In genomic region chr7:116576350-116577319, GRCh38 we compare ENCODE assay signal across 8 cellular contexts. TPM values are rescaled to one million over a fixed set of nuclear protein-coding genes. Genes with fewer than 3 reads are reported as not detected.
DNase-seq lines count a peak whose midpoint lies in the region; ATAC-seq and TF ChIP-seq lines count a peak whose summit lies in the region.

No MANE protein-coding gene starts in this region.

- peak overlapping the region; percentile 88 to 91 for H3K27ac ChIP-seq in ascending aorta

- intact Hi-C loops in ascending aorta (cut with DNase I) (loop anchor here (1.0 kb wide), 1 partner anchor 16 kb away; no protein-coding TSS in a partner anchor), natural killer cell (cut with micrococcal nuclease) (no loop called here)

- no peaks in the 10 kb centered on the region for H3K27me3 ChIP-seq in ascending aorta

- TF ChIP-seq CTCF in ascending aorta (IDR thresholded peaks at IDR 0.05) (peak in 1 of 3 experiments; percentile 10), natural killer cell (IDR thresholded peaks at IDR 0.05) (no peak), GM13976 (IDR thresholded peaks at IDR 0.05; ENCODE audit: borderline replicate concordance, control extremely low read depth, extremely low read depth, insufficient read depth, missing control alignments) (no peak)

- H3K27ac Mint-ChIP-seq in natural killer cell, result no peak overlapping the region
- H3K27ac Mint-ChIP-seq in stimulated activated memory B cell treated with anti-CD40 and anti-IgM and Interleukin-4, amounts not matched to agents 10 μg/mL and 1 μg/mL and 100 μg/mL, for 72 hours, result no peak overlapping the region

- H3K36me3 ChIP-seq in ascending aorta, result no peaks in the 10 kb centered on the region

- peaks cover 10 to 24% of the 10 kb centered on the region in 2 donors for H3K4me1 ChIP-seq in ascending aorta

- H3K27me3 Mint-ChIP-seq in natural killer cell (ENCODE audit: low read depth in 2 of 2), result peaks cover 0 to 3% of the 10 kb centered on the region in 2 donors
- H3K27me3 Mint-ChIP-seq in stimulated activated memory B cell treated with anti-CD40 and anti-IgM and Interleukin-4, amounts not matched to agents 10 μg/mL and 1 μg/mL and 100 μg/mL, for 72 hours, result no peaks in the 10 kb centered on the region

- H3K36me3 Mint-ChIP-seq in natural killer cell, result no peaks in the 10 kb centered on the region
- no peaks in the 10 kb centered on the region for H3K36me3 Mint-ChIP-seq in stimulated activated memory B cell treated with anti-CD40 and anti-IgM and Interleukin-4, amounts not matched to agents 10 μg/mL and 1 μg/mL and 100 μg/mL, for 72 hours

- no peaks in the 10 kb centered on the region for H3K4me1 Mint-ChIP-seq in natural killer cell
- H3K4me1 Mint-ChIP-seq in stimulated activated memory B cell treated with anti-CD40 and anti-IgM and Interleukin-4, amounts not matched to agents 10 μg/mL and 1 μg/mL and 100 μg/mL, for 72 hours, result peaks cover 11% of the 10 kb centered on the region

- H3K4me3 Mint-ChIP-seq in natural killer cell, result no peak overlapping the region
- no peak overlapping the region for H3K4me3 Mint-ChIP-seq in stimulated activated memory B cell treated with anti-CD40 and anti-IgM and Interleukin-4, amounts not matched to agents 10 μg/mL and 1 μg/mL and 100 μg/mL, for 72 hours

- no peaks in the 10 kb centered on the region for H3K9me3 Mint-ChIP-seq in natural killer cell
- H3K9me3 Mint-ChIP-seq in stimulated activated memory B cell treated with anti-CD40 and anti-IgM and Interleukin-4, amounts not matched to agents 10 μg/mL and 1 μg/mL and 100 μg/mL, for 72 hours, result no peaks in the 10 kb centered on the region

- in situ Hi-C loops in GM13976 (cut with MboI; ENCODE audit: low sequenced_read_pairs, unreplicated experiment), result no loop called here

- ATAC-seq in GM18858 (IDR thresholded peaks at IDR 0.05; ENCODE audit: unreplicated experiment), result peak; percentile 16
- ATAC-seq in HG03025 (IDR thresholded peaks at IDR 0.05; ENCODE audit: low FRiP score, unreplicated experiment), result peak; percentile 14
- ATAC-seq in natural killer cell, result peak in 2 of 3 donors; percentile 52 to 53
- no peak for ATAC-seq in stimulated activated memory B cell treated with anti-CD40 and anti-IgM and Interleukin-4, amounts not matched to agents 10 μg/mL and 1 μg/mL and 100 μg/mL, for 72 hours

- no peak overlapping the region for H3K4me3 ChIP-seq in ascending aorta

- H3K9me3 ChIP-seq in ascending aorta, result no peaks in the 10 kb centered on the region

- DNase-seq in ascending aorta (ENCODE audit: low spot score in 2 of 2) (peak; percentile 65 to 92), natural killer cell (no peak), GM13976 (ENCODE audit: low spot score) (no peak), NCI-H187 (lab: John Stamatoyannopoulos, UW) (no peak), OCI-M1 (lab: John Stamatoyannopoulos, UW) (no peak)

RNA-seq across cellular contexts. Expression of gene CAV1, which starts 51.8 kb away (rescaled TPM):
- total RNA-seq in ascending aorta (156 TPM), natural killer cell (not detected)

Comparison
In these comparisons a context has a peak if more than half of its experiments do, and no peak if none do; other contexts are left out.
1. DNase-seq: peak in ascending aorta (2 of 2); none in natural killer cell (single experiment), GM13976 (single experiment), NCI-H187 (0 of 2) and OCI-M1 (single experiment).
2. RNA of gene CAV1, which starts 51.8 kb away (total RNA-seq): 156 TPM in ascending aorta (single experiment); not detected in natural killer cell; every median in the first group is over 100 times any median in the second.